Comparison of ENCODE assay signal across 1 cellular context in genomic region chr2:217922101-217923006, GRCh38.
TF ChIP-seq lines count a peak whose summit lies in the region.

No MANE protein-coding gene starts in this region.

TF ChIP-seq in HepG2, 621 proteins besides CTCF, POLR2A, EP300 and RAD21 (continued from another document and continues in another):
- TF ChIP-seq HNRNPL (IDR thresholded peaks at IDR 0.05; ENCODE audit: low read depth, low read length): peak; percentile 79; the same call in 1 of the 2 replicates
- TF ChIP-seq SNAPC2 (CRISPR knock-in tag; IDR thresholded peaks at IDR 0.05): peak; percentile 74; the same call in 1 of the 2 replicates
- TF ChIP-seq KDM2A (CRISPR knock-in tag; IDR thresholded peaks at IDR 0.05; ENCODE audit: borderline replicate concordance, low read depth): peak; percentile 41; the same call in 1 of the 2 replicates
- TF ChIP-seq, protein P1, sequence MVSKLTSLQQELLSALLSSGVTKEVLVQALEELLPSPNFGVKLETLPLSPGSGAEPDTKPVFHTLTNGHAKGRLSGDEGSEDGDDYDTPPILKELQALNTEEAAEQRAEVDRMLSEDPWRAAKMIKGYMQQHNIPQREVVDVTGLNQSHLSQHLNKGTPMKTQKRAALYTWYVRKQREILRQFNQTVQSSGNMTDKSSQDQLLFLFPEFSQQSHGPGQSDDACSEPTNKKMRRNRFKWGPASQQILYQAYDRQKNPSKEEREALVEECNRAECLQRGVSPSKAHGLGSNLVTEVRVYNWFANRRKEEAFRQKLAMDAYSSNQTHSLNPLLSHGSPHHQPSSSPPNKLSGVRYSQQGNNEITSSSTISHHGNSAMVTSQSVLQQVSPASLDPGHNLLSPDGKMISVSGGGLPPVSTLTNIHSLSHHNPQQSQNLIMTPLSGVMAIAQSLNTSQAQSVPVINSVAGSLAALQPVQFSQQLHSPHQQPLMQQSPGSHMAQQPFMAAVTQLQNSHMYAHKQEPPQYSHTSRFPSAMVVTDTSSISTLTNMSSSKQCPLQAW (CRISPR knock-in tag; IDR thresholded peaks at IDR 0.05): peak; percentile 56
- 0 out of 4 replicates have a peak, but pooled peaks have one; percentile 22 to 33 for TF ChIP-seq HMGXB4 (CRISPR knock-in tag; IDR thresholded peaks at IDR 0.05; ENCODE audit: borderline replicate concordance in 1 of 2, low read depth in 1 of 2)
- TF ChIP-seq FOXA3 (CRISPR knock-in tag; IDR thresholded peaks at IDR 0.05): no peak
- peak; percentile 31; the same call in 1 of the 2 replicates for TF ChIP-seq GABPB1 (CRISPR knock-in tag; IDR thresholded peaks at IDR 0.05)
- 0 out of 2 replicates have a peak, but pooled peaks have one; percentile 1 for TF ChIP-seq ZNF607 (CRISPR knock-in tag; IDR thresholded peaks at IDR 0.05; ENCODE audit: borderline replicate concordance)
- TF ChIP-seq ZNF337 (CRISPR knock-in tag; IDR thresholded peaks at IDR 0.05; ENCODE audit: borderline replicate concordance, low read depth): no peak
- TF ChIP-seq SP2 (CRISPR knock-in tag; IDR thresholded peaks at IDR 0.05): no peak
- TF ChIP-seq TEAD3 (CRISPR knock-in tag; optimal IDR thresholded peaks at IDR 0.05; ENCODE audit: borderline replicate concordance): peak; percentile 94
- TF ChIP-seq BCL6 (CRISPR knock-in tag; IDR thresholded peaks at IDR 0.05): no peak
- no peak for TF ChIP-seq LCORL (IDR thresholded peaks at IDR 0.05)
- TF ChIP-seq LCORL (CRISPR knock-in tag; IDR thresholded peaks at IDR 0.05): 0 out of 2 replicates have a peak, but pooled peaks have one; percentile 38
- peak; percentile 24 for TF ChIP-seq HNRNPLL (IDR thresholded peaks at IDR 0.05; ENCODE audit: low read depth, low read length, poor library complexity, severe bottlenecking)
- peak; percentile 88 for TF ChIP-seq ZNF687 (CRISPR knock-in tag; IDR thresholded peaks at IDR 0.05)
- TF ChIP-seq MAX (IDR thresholded peaks at IDR 0.05): peak; percentile 16; the same call in 1 of the 2 replicates
- TF ChIP-seq KIAA2018 (CRISPR knock-in tag; IDR thresholded peaks at IDR 0.05; ENCODE audit: borderline replicate concordance): no peak
- TF ChIP-seq ZKSCAN8 (CRISPR knock-in tag; IDR thresholded peaks at IDR 0.05; ENCODE audit: borderline replicate concordance): no peak
- no peak for TF ChIP-seq REL (CRISPR knock-in tag; conservative IDR thresholded peaks at IDR 0.05)
- TF ChIP-seq, protein P2, sequence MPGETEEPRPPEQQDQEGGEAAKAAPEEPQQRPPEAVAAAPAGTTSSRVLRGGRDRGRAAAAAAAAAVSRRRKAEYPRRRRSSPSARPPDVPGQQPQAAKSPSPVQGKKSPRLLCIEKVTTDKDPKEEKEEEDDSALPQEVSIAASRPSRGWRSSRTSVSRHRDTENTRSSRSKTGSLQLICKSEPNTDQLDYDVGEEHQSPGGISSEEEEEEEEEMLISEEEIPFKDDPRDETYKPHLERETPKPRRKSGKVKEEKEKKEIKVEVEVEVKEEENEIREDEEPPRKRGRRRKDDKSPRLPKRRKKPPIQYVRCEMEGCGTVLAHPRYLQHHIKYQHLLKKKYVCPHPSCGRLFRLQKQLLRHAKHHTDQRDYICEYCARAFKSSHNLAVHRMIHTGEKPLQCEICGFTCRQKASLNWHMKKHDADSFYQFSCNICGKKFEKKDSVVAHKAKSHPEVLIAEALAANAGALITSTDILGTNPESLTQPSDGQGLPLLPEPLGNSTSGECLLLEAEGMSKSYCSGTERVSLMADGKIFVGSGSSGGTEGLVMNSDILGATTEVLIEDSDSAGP (CRISPR knock-in tag; IDR thresholded peaks at IDR 0.05; ENCODE audit: borderline replicate concordance): no peak
- 0 out of 2 replicates have a peak, but pooled peaks have one; percentile 49 for TF ChIP-seq CAMTA2 (CRISPR knock-in tag; IDR thresholded peaks at IDR 0.05; ENCODE audit: borderline replicate concordance)
- 0 out of 2 replicates have a peak, but pooled peaks have one; percentile 18 for TF ChIP-seq SAP130 (CRISPR knock-in tag; IDR thresholded peaks at IDR 0.05; ENCODE audit: low read depth)
- peak; percentile 61 for TF ChIP-seq MXD3 (CRISPR knock-in tag; IDR thresholded peaks at IDR 0.05)
- no peak for TF ChIP-seq MED8 (CRISPR knock-in tag; IDR thresholded peaks at IDR 0.05; ENCODE audit: insufficient replicate concordance)
- TF ChIP-seq ZNF574 (CRISPR knock-in tag; IDR thresholded peaks at IDR 0.05): no peak
- TF ChIP-seq ZFX (CRISPR knock-in tag; IDR thresholded peaks at IDR 0.05; ENCODE audit: low read depth): peak; percentile 28; the same call in 1 of the 2 replicates
- 0 out of 2 replicates have a peak, but pooled peaks have one; percentile 94 for TF ChIP-seq MEIS1 (CRISPR knock-in tag; IDR thresholded peaks at IDR 0.05; ENCODE audit: borderline replicate concordance)
- TF ChIP-seq ZIK1 (CRISPR knock-in tag; IDR thresholded peaks at IDR 0.05; ENCODE audit: borderline replicate concordance, low read depth): 0 out of 2 replicates have a peak, but pooled peaks have one; percentile 60
- TF ChIP-seq ZNF18 (CRISPR knock-in tag; IDR thresholded peaks at IDR 0.05; ENCODE audit: insufficient replicate concordance): peak; percentile 64
- TF ChIP-seq STAG1 (CRISPR knock-in tag; IDR thresholded peaks at IDR 0.05): peak; percentile 83
- peak; percentile 34; the same call in 1 of the 2 replicates for TF ChIP-seq ZBTB38 (CRISPR knock-in tag; IDR thresholded peaks at IDR 0.05)
- no peak for TF ChIP-seq ZNF792 (CRISPR knock-in tag; IDR thresholded peaks at IDR 0.05)
